ENCODE assay signal across 20 cellular contexts in genomic region chr15:31156226-31156625, GRCh38. TPM values are rescaled to one million over a fixed set of nuclear protein-coding genes. Genes with fewer than 3 reads are reported as not detected.
DNase-seq lines count a peak whose midpoint lies in the region; ATAC-seq and TF ChIP-seq lines count a peak whose summit lies in the region.
"Had no signal": no experiment of that assay in that cellular context is flagged by ENCODE, and none has a peak within 500 bp of the region (broad histone marks: within the 10 kb centered on the region; RNA-seq: fewer than 3 reads in every experiment).

No MANE protein-coding gene starts in this region.

- H3K9me3 ChIP-seq in HAP-1 (peaks cover 5% of the 10 kb centered on the region; the same call in 1 of the 2 replicates), right lobe of liver (no peaks in the 10 kb centered on the region)

- H3K4me1 ChIP-seq in HAP-1 (peaks cover 13% of the 10 kb centered on the region), right lobe of liver (peaks cover 0 to 54% (median 27%) of the 10 kb centered on the region in 4 donors)
- H3K4me1 ChIP-seq: BLaER1 treated with 17β-estradiol and CSF1 and Interleukin-3, amounts not matched to agents 10 nM and 100 nM had no signal

- peaks cover 73% of the 10 kb centered on the region for H3K4me1 Mint-ChIP-seq in WTC11
- no peaks in the 10 kb centered on the region for H3K4me1 Mint-ChIP-seq in activated T-cell treated with anti-CD3 and anti-CD28 coated beads, Interleukin-2, amount 50 U/mL, for 72 hours (ENCODE audit: low read depth)
- H3K4me1 Mint-ChIP-seq: B cell; CD4-positive, CD25-positive, alpha-beta regulatory T cell; CD8-positive, alpha-beta memory T cell had no signal

- in situ Hi-C loops in HAP-1 (cut with MboI; ENCODE audit: low sequenced_read_pairs) = no loop called here

- peak overlapping the region; percentile 71 to 100 (median 99) for H3K27ac ChIP-seq in right lobe of liver
- H3K27ac ChIP-seq: BLaER1 treated with 17β-estradiol and CSF1 and Interleukin-3, amounts not matched to agents 10 nM and 100 nM; GM23248 had no signal

- peaks cover 3% of the 10 kb centered on the region for H3K27me3 Mint-ChIP-seq in WTC11 (ENCODE audit: low read depth)
- no peaks in the 10 kb centered on the region for H3K27me3 Mint-ChIP-seq in activated T-cell treated with anti-CD3 and anti-CD28 coated beads, Interleukin-2, amount 50 U/mL, for 72 hours (ENCODE audit: low read depth)

- WGBS in right lobe of liver (ENCODE audit: insufficient coverage, low coverage, low lambda C conversion rate, missing lambda C conversion rate) = 100% methylated on average over 1 of the region's 1 CpG

- H3K4me3 Mint-ChIP-seq in WTC11 = no peak overlapping the region
- no peak overlapping the region for H3K4me3 Mint-ChIP-seq in activated T-cell treated with anti-CD3 and anti-CD28 coated beads, Interleukin-2, amount 50 U/mL, for 72 hours
- H3K4me3 Mint-ChIP-seq: B cell; CD4-positive, CD25-positive, alpha-beta regulatory T cell; CD8-positive, alpha-beta memory T cell had no signal

- no peaks in the 10 kb centered on the region for H3K36me3 ChIP-seq in HAP-1 (replicated peaks)
- H3K36me3 ChIP-seq in right lobe of liver = no peaks in the 10 kb centered on the region
- H3K36me3 ChIP-seq: BLaER1 treated with 17β-estradiol and CSF1 and Interleukin-3, amounts not matched to agents 10 nM and 100 nM had no signal

- TF ChIP-seq CTCF in WTC11 (IDR thresholded peaks at IDR 0.05) (no peak), right lobe of liver (IDR thresholded peaks at IDR 0.05) (no peak)

- H3K4me3 ChIP-seq in HAP-1 (no peak overlapping the region), right lobe of liver (no peak overlapping the region)
- H3K4me3 ChIP-seq: BLaER1 treated with 17β-estradiol and CSF1 and Interleukin-3, amounts not matched to agents 10 nM and 100 nM; GM12878; GM23248 had no signal

- POLR2A ChIA-PET in WTC11 (lab: Charles Lee) = interaction anchor here (0.7 kb wide), 2 partner anchors 260 to 779 kb away, joined by 7 to 8 read pairs; no protein-coding TSS in a partner anchor

- no peak overlapping the region for H3K27ac Mint-ChIP-seq in WTC11
- no peak overlapping the region for H3K27ac Mint-ChIP-seq in activated T-cell treated with anti-CD3 and anti-CD28 coated beads, Interleukin-2, amount 50 U/mL, for 72 hours
- H3K27ac Mint-ChIP-seq: B cell; CD4-positive, CD25-positive, alpha-beta regulatory T cell; CD8-positive, alpha-beta memory T cell had no signal

- intact Hi-C loops in right lobe of liver (cut with DNase I) = no loop called here

- peaks cover 7% of the 10 kb centered on the region for H3K36me3 Mint-ChIP-seq in WTC11
- no peaks in the 10 kb centered on the region for H3K36me3 Mint-ChIP-seq in activated T-cell treated with anti-CD3 and anti-CD28 coated beads, Interleukin-2, amount 50 U/mL, for 72 hours (ENCODE audit: insufficient read depth in 2 of 2)
- H3K36me3 Mint-ChIP-seq: CD4-positive, CD25-positive, alpha-beta regulatory T cell; CD8-positive, alpha-beta memory T cell had no signal

- no peak for TF ChIP-seq POLR2A in right lobe of liver (IDR thresholded peaks at IDR 0.05)

- CTCF ChIA-PET in WTC11 (lab: Charles Lee) = interaction anchor here (0.6 to 2.0 kb wide), 4 partner anchors 27 to 297 kb away, joined by 3 to 7 read pairs (median 3); no protein-coding TSS in a partner anchor

- H3K27me3 ChIP-seq in HAP-1 (ENCODE audit: low read depth) = no peaks in the 10 kb centered on the region
- H3K27me3 ChIP-seq in right lobe of liver = no peaks in the 10 kb centered on the region
- H3K27me3 ChIP-seq: BLaER1 treated with 17β-estradiol and CSF1 and Interleukin-3, amounts not matched to agents 10 nM and 100 nM had no signal

- H3K9me3 Mint-ChIP-seq in WTC11 = peaks cover 5% of the 10 kb centered on the region
- H3K9me3 Mint-ChIP-seq in activated T-cell treated with anti-CD3 and anti-CD28 coated beads, Interleukin-2, amount 50 U/mL, for 72 hours = no peaks in the 10 kb centered on the region
- H3K9me3 Mint-ChIP-seq: CD4-positive, CD25-positive, alpha-beta regulatory T cell; CD8-positive, alpha-beta memory T cell had no signal

- DNase-seq in HAP-1 (ENCODE audit: low spot score in 2 of 2) = peak; percentile 37 to 57
- no peak for DNase-seq in WTC11 (ENCODE audit: low spot score)
- DNase-seq in right lobe of liver = no peak
- no peak for DNase-seq in T1000 (lab: John Stamatoyannopoulos, UW)
- DNase-seq in activated T-cell treated with anti-CD3 and anti-CD28 coated beads, Interleukin-2, amount 50 U/mL, for 72 hours = no peak
- DNase-seq: CD4-positive, CD25-positive, alpha-beta regulatory T cell; CD8-positive, alpha-beta memory T cell; COR-L47; DMS 273 treated with DMSO at 0.1 percent for 48 hours; DMS53; DND-41; EL; GM23248; KG1 had no signal

- ATAC-seq in WTC11 = peak; percentile 20
- no peak for ATAC-seq in right lobe of liver
- ATAC-seq in GM19463 (IDR thresholded peaks at IDR 0.05; ENCODE audit: unreplicated experiment) = no peak
- no peak for ATAC-seq in activated T-cell treated with anti-CD3 and anti-CD28 coated beads, Interleukin-2, amount 50 U/mL, for 72 hours (replicated peaks in 1 of 2)
- ATAC-seq: GM12878 had no signal

TF ChIP-seq in WTC11, 78 proteins besides CTCF, POLR2A, EP300 and RAD21:
- TF ChIP-seq NFATC4 (CRISPR knock-in tag; IDR thresholded peaks at IDR 0.05) (no peak), ESRRA (CRISPR knock-in tag; IDR thresholded peaks at IDR 0.05; ENCODE audit: borderline replicate concordance) (no peak), ARID4B (CRISPR knock-in tag; IDR thresholded peaks at IDR 0.05; ENCODE audit: borderline replicate concordance) (no peak)

RNA-seq across cellular contexts. Expression of gene TRPM1, which starts 54.7 kb away (rescaled TPM):
- total RNA-seq in WTC11 (2021) (0.32 to 1.2 TPM (median 0.77 TPM) in 3 replicates), right lobe of liver (not detected)
- total RNA-seq in activated T-cell treated with anti-CD3 and anti-CD28 coated beads, Interleukin-2, amount 50 U/mL, for 72 hours = not detected
- total RNA-seq: A172; B cell; CD4-positive, CD25-positive, alpha-beta regulatory T cell; CD8-positive, alpha-beta memory T cell; GM23248; HT-29 had no signal

Comparison
In these comparisons a context has a peak if more than half of its experiments do, and no peak if none do; other contexts are left out.
1. DNase-seq: peak in HAP-1 (2 of 2); none in WTC11 (single experiment), right lobe of liver (0 of 3), T1000 (single experiment) and activated T-cell treated with anti-CD3 and anti-CD28 coated beads, Interleukin-2, amount 50 U/mL, for 72 hours (0 of 2).